10 cellular contexts compared by ENCODE assay signal in genomic region chr5:38463634-38464521, GRCh38.
A peak's percentile ranks its signal among the peaks of the same experiment; 100 is the strongest.
DNase-seq lines count a peak whose midpoint lies in the region; ATAC-seq and TF ChIP-seq lines count a peak whose summit lies in the region.
"Had no signal": no experiment of that assay in that cellular context is flagged by ENCODE, and none has a peak within 500 bp of the region (broad histone marks: within the 10 kb centered on the region; RNA-seq: fewer than 3 reads in every experiment).

No MANE protein-coding gene starts in this region.

- no peak for TF ChIP-seq CTCF in right atrium auricular region (IDR thresholded peaks at IDR 0.05)

- H3K36me3 ChIP-seq in right atrium auricular region (no peaks in the 10 kb centered on the region), skeletal muscle satellite cell (ENCODE audit: insufficient read depth, low read length) (peaks cover 13% of the 10 kb centered on the region)
- H3K36me3 ChIP-seq: cardiac muscle cell had no signal

- peak overlapping the region; percentile 66 for H3K4me2 ChIP-seq in skeletal muscle satellite cell (ENCODE audit: low read length)

- H3K9me3 ChIP-seq in right atrium auricular region: no peaks in the 10 kb centered on the region
- H3K9me3 ChIP-seq in skeletal muscle satellite cell (replicated peaks; ENCODE audit: low read length): no peaks in the 10 kb centered on the region

- H3K27ac ChIP-seq in adipose tissue (ENCODE audit: low read depth, low read length) (peak overlapping the region; percentile 73), right atrium auricular region (peak overlapping the region; percentile 74 to 77)
- H3K27ac ChIP-seq: cardiac muscle cell, VCaP had no signal

- peak overlapping the region; percentile 68 for H3K9ac ChIP-seq in skeletal muscle satellite cell (ENCODE audit: low read depth, low read length)

- DNase-seq in GM03348 (ENCODE audit: low spot score) (peak; percentile 83), right atrium auricular region (ENCODE audit: low spot score) (no peak), NCI-H526 treated with DMSO at 0.1 percent for 48 hours (lab: John Stamatoyannopoulos, UW) (no peak), NCI-H2171 (lab: John Stamatoyannopoulos, UW) (no peak)

- no peaks in the 10 kb centered on the region for H3K27me3 ChIP-seq in right atrium auricular region
- no peaks in the 10 kb centered on the region for H3K27me3 ChIP-seq in skeletal muscle satellite cell (ENCODE audit: control insufficient read depth, insufficient read depth, low read length)
- H3K27me3 ChIP-seq: cardiac muscle cell had no signal

- H3K4me3 ChIP-seq in right atrium auricular region (no peak overlapping the region), skeletal muscle satellite cell (ENCODE audit: low read length) (peak overlapping the region; percentile 26)
- H3K4me3 ChIP-seq: cardiac muscle cell had no signal

- 33 to 42% (median 39%) methylated on average over 10 of the region's 10 CpGs for WGBS in adipose tissue, 3 donors

- peaks cover 0 to 63% of the 10 kb centered on the region in 2 donors for H3K4me1 ChIP-seq in right atrium auricular region
- peaks cover 63% of the 10 kb centered on the region for H3K4me1 ChIP-seq in skeletal muscle satellite cell (ENCODE audit: control insufficient read depth, insufficient read depth, low read length)

- ATAC-seq in HG02884 (IDR thresholded peaks at IDR 0.05; ENCODE audit: unreplicated experiment) (no peak), GM18858 (IDR thresholded peaks at IDR 0.05; ENCODE audit: unreplicated experiment) (no peak)
